ENCODE assay signal across 1 cellular context in the genomic region with DNA sequence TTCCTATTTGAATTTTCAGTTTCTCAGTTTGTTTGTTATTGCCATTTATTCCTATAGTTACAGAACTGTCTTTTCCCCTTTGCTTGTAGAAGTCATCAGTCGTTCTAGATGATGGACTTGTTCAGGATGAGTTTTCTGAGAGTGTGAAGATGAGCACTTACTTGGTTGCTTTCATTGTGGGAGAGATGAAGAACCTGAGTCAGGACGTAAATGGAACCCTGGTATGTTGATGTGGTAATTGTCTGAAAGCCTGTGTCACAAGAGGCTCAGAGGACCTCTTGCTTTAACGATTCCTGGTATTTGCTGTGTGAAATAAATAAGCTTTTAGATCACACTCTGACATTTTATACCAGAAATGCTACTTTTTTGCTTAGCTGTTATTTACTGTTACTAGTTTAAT.
TF ChIP-seq lines count a peak whose summit lies in the region.

No MANE protein-coding gene starts in this region.

TF ChIP-seq in HepG2, 621 proteins besides CTCF, POLR2A, EP300 and RAD21 (continued from another document):
- TF ChIP-seq, protein P1, sequence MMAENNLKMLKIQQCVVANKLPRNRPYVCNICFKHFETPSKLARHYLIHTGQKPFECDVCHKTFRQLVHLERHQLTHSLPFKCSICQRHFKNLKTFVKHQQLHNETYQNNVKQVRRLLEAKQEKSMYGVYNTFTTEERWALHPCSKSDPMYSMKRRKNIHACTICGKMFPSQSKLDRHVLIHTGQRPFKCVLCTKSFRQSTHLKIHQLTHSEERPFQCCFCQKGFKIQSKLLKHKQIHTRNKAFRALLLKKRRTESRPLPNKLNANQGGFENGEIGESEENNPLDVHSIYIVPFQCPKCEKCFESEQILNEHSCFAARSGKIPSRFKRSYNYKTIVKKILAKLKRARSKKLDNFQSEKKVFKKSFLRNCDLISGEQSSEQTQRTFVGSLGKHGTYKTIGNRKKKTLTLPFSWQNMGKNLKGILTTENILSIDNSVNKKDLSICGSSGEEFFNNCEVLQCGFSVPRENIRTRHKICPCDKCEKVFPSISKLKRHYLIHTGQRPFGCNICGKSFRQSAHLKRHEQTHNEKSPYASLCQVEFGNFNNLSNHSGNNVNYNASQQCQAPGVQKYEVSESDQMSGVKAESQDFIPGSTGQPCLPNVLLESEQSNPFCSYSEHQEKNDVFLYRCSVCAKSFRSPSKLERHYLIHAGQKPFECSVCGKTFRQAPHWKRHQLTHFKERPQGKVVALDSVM (CRISPR knock-in tag; IDR thresholded peaks at IDR 0.05) = no peak
- no peak for TF ChIP-seq KDM5A (IDR thresholded peaks at IDR 0.05; ENCODE audit: borderline replicate concordance, low read length)
TF ChIP-seq in HepG2: peak in this region for 1.
